17 cellular contexts compared by ENCODE assay signal in the genomic region with DNA sequence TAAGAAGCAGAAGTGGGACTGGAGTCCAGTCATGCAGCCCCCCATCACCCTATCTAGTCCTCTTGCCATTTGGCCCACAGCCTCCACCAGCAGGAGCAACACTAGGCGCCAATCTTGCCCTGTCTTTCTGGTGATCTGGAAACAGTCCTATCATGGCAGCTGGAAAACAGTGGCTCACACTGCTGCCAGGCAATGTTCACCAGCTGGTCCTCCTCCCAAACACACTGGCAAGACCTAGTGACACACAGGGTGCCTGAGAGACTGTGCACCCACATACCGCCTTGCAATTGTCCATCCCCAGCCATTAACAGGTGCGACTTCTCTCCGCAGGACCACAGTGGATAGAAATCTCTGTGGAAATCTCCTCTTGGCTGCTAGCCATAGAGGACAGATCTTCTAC.
DNase-seq lines count a peak whose midpoint lies in the region; ATAC-seq and TF ChIP-seq lines count a peak whose summit lies in the region.
"Had no signal": no experiment of that assay in that cellular context is flagged by ENCODE, and none has a peak within 500 bp of the region (broad histone marks: within the 10 kb centered on the region; RNA-seq: fewer than 3 reads in every experiment).

No MANE protein-coding gene starts in this region.

- H3K18ac ChIP-seq in trophoblast cell (ENCODE audit: low read length) = no peak overlapping the region

- no CpG with 5 or more reads among the region's 4 CpGs for WGBS in trophoblast cell (ENCODE audit: extremely low coverage, insufficient coverage, insufficient read length)
- WGBS in gastroesophageal sphincter (ENCODE audit: low coverage in 1 of 2), 2 donors = 80% methylated on average over 1 of the region's 4 CpGs; no CpG with 5 or more reads in 1 of the 2 donors
- 100% methylated on average over 1 to 2 of the region's 4 CpGs for WGBS in esophagus squamous epithelium, 2 donors

- H3K36me3 ChIP-seq in trophoblast cell (ENCODE audit: control insufficient read depth in 1 of 2, insufficient read depth in 2 of 2, low read length in 2 of 2) = no peaks in the 10 kb centered on the region
- H3K36me3 ChIP-seq in upper lobe of right lung = no peaks in the 10 kb centered on the region
- no peaks in the 10 kb centered on the region for H3K36me3 ChIP-seq in gastroesophageal sphincter
- H3K36me3 ChIP-seq in esophagus squamous epithelium = no peaks in the 10 kb centered on the region

- H4K8ac ChIP-seq in trophoblast cell (ENCODE audit: low read depth, low read length) = no peak overlapping the region

- TF ChIP-seq POLR2A in gastroesophageal sphincter (IDR thresholded peaks at IDR 0.05) = no peak
- TF ChIP-seq POLR2A in esophagus squamous epithelium (IDR thresholded peaks at IDR 0.05) = no peak

- TF ChIP-seq CTCF in upper lobe of right lung (IDR thresholded peaks at IDR 0.05) = no peak
- TF ChIP-seq CTCF in gastroesophageal sphincter (IDR thresholded peaks at IDR 0.05) = no peak
- TF ChIP-seq CTCF in esophagus squamous epithelium (IDR thresholded peaks at IDR 0.05) = no peak

- H3K27ac ChIP-seq in trophoblast cell (ENCODE audit: low read depth, low read length) = no peak overlapping the region
- peak overlapping the region; percentile 63 for H3K27ac ChIP-seq in upper lobe of right lung
- H3K27ac ChIP-seq in gastroesophageal sphincter = peak overlapping the region in 1 of 4 donors; percentile 55
- no peak overlapping the region for H3K27ac ChIP-seq in esophagus squamous epithelium

- no peaks in the 10 kb centered on the region for H3K79me2 ChIP-seq in trophoblast cell (ENCODE audit: control insufficient read depth, insufficient read depth, low read length, poor library complexity)

- H2BK120ac ChIP-seq in trophoblast cell (ENCODE audit: insufficient read depth, low read length, poor library complexity) = peak overlapping the region; percentile 30

- H3K4ac ChIP-seq in trophoblast cell (ENCODE audit: low read depth, low read length) = no peak overlapping the region

- no peaks in the 10 kb centered on the region for H3K27me3 ChIP-seq in trophoblast cell (ENCODE audit: insufficient read depth, low read length)
- no peaks in the 10 kb centered on the region for H3K27me3 ChIP-seq in upper lobe of right lung
- no peaks in the 10 kb centered on the region for H3K27me3 ChIP-seq in gastroesophageal sphincter
- H3K27me3 ChIP-seq in esophagus squamous epithelium = no peaks in the 10 kb centered on the region

- peak overlapping the region; percentile 15 for H2AK5ac ChIP-seq in trophoblast cell (ENCODE audit: low read length)

- H3K4me3 Mint-ChIP-seq in natural killer cell treated with Interleukin-12 subunit alpha and Interleukin-12 subunit beta and Interleukin-15 and Interleukin-18, amount 100 ng/mL, for 72 hours = no peak overlapping the region
- H3K4me3 Mint-ChIP-seq: CD8-positive, alpha-beta T cell; HFFc6 had no signal

- H3K9ac ChIP-seq in trophoblast cell (ENCODE audit: low read length) = no peak overlapping the region

- intact Hi-C loops in Right ventricle myocardium superior (cut with DNase I) (no loop called here), cardiac septum (cut with DNase I) (loop anchor here (10.0 kb wide), 2 partner anchors 102 to 222 kb away; partner anchors contain the start of gene HIVEP3), left ventricle myocardium superior (cut with micrococcal nuclease) (no loop called here), upper lobe of right lung (cut with DNase I) (no loop called here), esophagus squamous epithelium (cut with DNase I) (loop anchor here (5.0 kb wide), 1 partner anchor 241 kb away; no protein-coding TSS in a partner anchor)

- no peaks in the 10 kb centered on the region for H3K27me3 Mint-ChIP-seq in natural killer cell treated with Interleukin-12 subunit alpha and Interleukin-12 subunit beta and Interleukin-15 and Interleukin-18, amount 100 ng/mL, for 72 hours

- no peak overlapping the region for H3K4me2 ChIP-seq in trophoblast cell (ENCODE audit: low read length)

- no peak overlapping the region for H4K91ac ChIP-seq in trophoblast cell (ENCODE audit: low read depth, low read length)

- H3K4me1 ChIP-seq in trophoblast cell (ENCODE audit: control insufficient read depth in 1 of 2, insufficient read depth in 2 of 2, low read length in 2 of 2) (peaks cover 0 to 9% of the 10 kb centered on the region in 2 experiments), upper lobe of right lung (peaks cover 11% of the 10 kb centered on the region), gastroesophageal sphincter (peaks cover 0 to 17% (median 0%) of the 10 kb centered on the region in 3 donors), esophagus squamous epithelium (peaks cover 0 to 20% (median 0%) of the 10 kb centered on the region in 3 donors)

- H3K36me3 Mint-ChIP-seq in natural killer cell treated with Interleukin-12 subunit alpha and Interleukin-12 subunit beta and Interleukin-15 and Interleukin-18, amount 100 ng/mL, for 72 hours = no peaks in the 10 kb centered on the region
- H3K36me3 Mint-ChIP-seq: CD8-positive, alpha-beta T cell had no signal

- no peak overlapping the region for H3K23ac ChIP-seq in trophoblast cell (ENCODE audit: low read length)

- no peak overlapping the region for H4K12ac ChIP-seq in trophoblast cell (ENCODE audit: low read depth, low read length)

- peak overlapping the region in 1 of 2 donors; percentile 72 for H3K27ac Mint-ChIP-seq in natural killer cell treated with Interleukin-12 subunit alpha and Interleukin-12 subunit beta and Interleukin-15 and Interleukin-18, amount 100 ng/mL, for 72 hours
- H3K27ac Mint-ChIP-seq: CD8-positive, alpha-beta T cell; HFFc6 had no signal

- ATAC-seq in Right ventricle myocardium superior (ENCODE audit: poor library complexity) = peak; percentile 6
- peak; percentile 18 for ATAC-seq in left ventricle myocardium superior
- peak; percentile 22 for ATAC-seq in upper lobe of right lung
- ATAC-seq in gastroesophageal sphincter = no peak
- no peak for ATAC-seq in natural killer cell treated with Interleukin-12 subunit alpha and Interleukin-12 subunit beta and Interleukin-15 and Interleukin-18, amount 100 ng/mL, for 72 hours
- ATAC-seq: CD8-positive, alpha-beta T cell had no signal

- H2AFZ ChIP-seq in trophoblast cell (ENCODE audit: insufficient read depth, low read length, poor library complexity) = peak overlapping the region; percentile 67

- H3K4me1 Mint-ChIP-seq in natural killer cell treated with Interleukin-12 subunit alpha and Interleukin-12 subunit beta and Interleukin-15 and Interleukin-18, amount 100 ng/mL, for 72 hours (ENCODE audit: low read depth in 2 of 2) = peaks cover 33 to 65% of the 10 kb centered on the region in 2 donors

- DNase-seq in Right ventricle myocardium superior (no peak), cardiac septum (ENCODE audit: low spot score) (no peak), left ventricle myocardium superior (no peak), trophoblast cell (no peak), upper lobe of right lung (no peak), esophagus squamous epithelium (lab: John Stamatoyannopoulos, UW) (no peak)
- DNase-seq in natural killer cell treated with Interleukin-12 subunit alpha and Interleukin-12 subunit beta and Interleukin-15 and Interleukin-18, amount 100 ng/mL, for 72 hours (ENCODE audit: low spot score) = no peak
- DNase-seq: CD8-positive, alpha-beta T cell; GF-D8; HFFc6; Kasumi-1; MM.1S; NCI-H1092 treated with DMSO at 0.1 percent for 48 hours; NCI-H2081 treated with DMSO at 0.1 percent for 48 hours; NCI-H524; SIG-M5 had no signal

- no peak for TF ChIP-seq EP300 in gastroesophageal sphincter (IDR thresholded peaks at IDR 0.05)

- H3K9me3 Mint-ChIP-seq in natural killer cell treated with Interleukin-12 subunit alpha and Interleukin-12 subunit beta and Interleukin-15 and Interleukin-18, amount 100 ng/mL, for 72 hours = no peaks in the 10 kb centered on the region
- H3K9me3 Mint-ChIP-seq: CD8-positive, alpha-beta T cell; HFFc6 had no signal

- H3K4me3 ChIP-seq in trophoblast cell (ENCODE audit: low read depth, low read length) = no peak overlapping the region
- H3K4me3 ChIP-seq in upper lobe of right lung = no peak overlapping the region
- H3K4me3 ChIP-seq in gastroesophageal sphincter = no peak overlapping the region
- H3K4me3 ChIP-seq in esophagus squamous epithelium = no peak overlapping the region

- H3K14ac ChIP-seq in trophoblast cell (ENCODE audit: low read length) = no peak overlapping the region

- peaks cover 3% of the 10 kb centered on the region for H3K79me1 ChIP-seq in trophoblast cell (ENCODE audit: low read length)

- no peaks in the 10 kb centered on the region for H3K9me3 ChIP-seq in trophoblast cell (ENCODE audit: insufficient read depth, low read depth, low read length)
- no peaks in the 10 kb centered on the region for H3K9me3 ChIP-seq in upper lobe of right lung
- H3K9me3 ChIP-seq in gastroesophageal sphincter = no peaks in the 10 kb centered on the region
- H3K9me3 ChIP-seq in esophagus squamous epithelium = no peaks in the 10 kb centered on the region

- no peak overlapping the region for H2BK5ac ChIP-seq in trophoblast cell (ENCODE audit: low read depth, low read length, poor library complexity)

- peak overlapping the region; percentile 13 for H2BK12ac ChIP-seq in trophoblast cell (ENCODE audit: low read length)

Comparison
In these comparisons a context has a peak if more than half of its experiments do, and no peak if none do; other contexts are left out.
1. intact Hi-C loops: an anchor here in cardiac septum (10.0 kb wide) and esophagus squamous epithelium (5.0 kb wide); none called in Right ventricle myocardium superior, left ventricle myocardium superior and upper lobe of right lung.
2. ATAC-seq: peak in Right ventricle myocardium superior (single experiment), left ventricle myocardium superior (single experiment) and upper lobe of right lung (single experiment); none in gastroesophageal sphincter (single experiment) and natural killer cell treated with Interleukin-12 subunit alpha and Interleukin-12 subunit beta and Interleukin-15 and Interleukin-18, amount 100 ng/mL, for 72 hours (0 of 2).